ENCODE assay signal across 9 cellular contexts in the genomic region with DNA sequence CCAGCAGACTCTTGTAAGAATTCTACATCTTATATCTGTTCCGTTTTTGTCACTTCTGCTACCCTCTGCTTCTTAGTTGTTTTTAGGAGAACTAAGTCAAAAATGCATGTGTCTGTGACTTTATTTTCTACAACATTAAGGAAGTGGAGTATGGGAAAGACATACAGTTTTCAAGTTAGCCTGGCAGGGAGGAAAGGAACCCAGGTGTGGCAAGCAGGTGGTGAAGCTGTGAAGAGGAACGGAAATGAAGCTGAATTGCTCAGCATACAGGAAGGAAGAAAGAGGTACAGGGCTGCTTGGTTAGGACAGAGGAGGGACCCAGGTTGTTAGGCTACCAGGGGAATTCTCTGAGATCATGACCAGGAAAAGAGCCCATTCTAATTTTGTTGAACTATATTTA. TPM values are rescaled to one million over a fixed set of nuclear protein-coding genes. Genes with fewer than 3 reads are reported as not detected.
DNase-seq lines count a peak whose midpoint lies in the region; ATAC-seq and FAIRE-seq lines count a peak whose summit lies in the region.
"Had no signal": no experiment of that assay in that cellular context is flagged by ENCODE, and none has a peak within 500 bp of the region (broad histone marks: within the 10 kb centered on the region; RNA-seq: fewer than 3 reads in every experiment).

No MANE protein-coding gene starts in this region.

- H3K4me3 ChIP-seq in naive thymus-derived CD4-positive, alpha-beta T cell (ENCODE audit: low read length): peak overlapping the region; percentile 25

- CTCF ChIA-PET in activated CD8-positive, alpha-beta T cell treated with anti-CD3 and anti-CD28 coated beads, Interleukin-2, amount 10 ng/mL, durations not matched to agents 7 days and 5 days (lab: Charles Lee): interaction anchor here (0.8 to 3.8 kb wide), 10 partner anchors 9 to 72 kb away, joined by 3 to 22 read pairs (median 8); a partner anchor contains a TSS
- CTCF ChIA-PET in naive thymus-derived CD4-positive, alpha-beta T cell (lab: Charles Lee): interaction anchor here (1.0 to 2.6 kb wide), 6 partner anchors 9 to 43 kb away, joined by 3 to 9 read pairs (median 3); no protein-coding TSS in a partner anchor

- peak overlapping the region; percentile 80 for H3K27ac ChIP-seq in naive thymus-derived CD4-positive, alpha-beta T cell (ENCODE audit: low read depth, low read length)

- H3K9me3 Mint-ChIP-seq in activated CD8-positive, alpha-beta T cell treated with anti-CD3 and anti-CD28 coated beads, Interleukin-2, amount 10 ng/mL, durations not matched to agents 7 days and 5 days (ENCODE audit: insufficient read depth): no peaks in the 10 kb centered on the region
- H3K9me3 Mint-ChIP-seq in naive thymus-derived CD4-positive, alpha-beta T cell: peaks cover 0 to 1% (median 0%) of the 10 kb centered on the region in 11 donors

- POLR2A ChIA-PET in activated CD8-positive, alpha-beta T cell treated with anti-CD3 and anti-CD28 coated beads, Interleukin-2, amount 10 ng/mL, durations not matched to agents 7 days and 5 days (lab: Charles Lee): interaction anchor here (1.0 to 3.9 kb wide), 7 partner anchors 8 to 172 kb away, joined by 3 to 26 read pairs (median 7); a partner anchor contains a TSS
- POLR2A ChIA-PET in naive thymus-derived CD4-positive, alpha-beta T cell (lab: Charles Lee): interaction anchor here (0.6 to 4.0 kb wide), 12 partner anchors 8 to 171 kb away, joined by 3 to 28 read pairs (median 4); a partner anchor contains a TSS

- H3K4me3 Mint-ChIP-seq in activated CD8-positive, alpha-beta T cell treated with anti-CD3 and anti-CD28 coated beads, Interleukin-2, amount 10 ng/mL, durations not matched to agents 7 days and 5 days: peak overlapping the region; percentile 85
- H3K4me3 Mint-ChIP-seq in naive thymus-derived CD4-positive, alpha-beta T cell: peak overlapping the region; percentile 69 to 98 (median 86)

- no peaks in the 10 kb centered on the region for H3K27me3 Mint-ChIP-seq in activated CD8-positive, alpha-beta T cell treated with anti-CD3 and anti-CD28 coated beads, Interleukin-2, amount 10 ng/mL, durations not matched to agents 7 days and 5 days (ENCODE audit: low read depth)
- H3K27me3 Mint-ChIP-seq in naive thymus-derived CD4-positive, alpha-beta T cell: no peaks in the 10 kb centered on the region

- H3K9me3 ChIP-seq in naive thymus-derived CD4-positive, alpha-beta T cell (ENCODE audit: control insufficient read depth in 2 of 3, low read length in 3 of 3): no peaks in the 10 kb centered on the region

- H3K4me1 ChIP-seq in naive thymus-derived CD4-positive, alpha-beta T cell (ENCODE audit: control insufficient read depth in 2 of 2, insufficient read depth in 2 of 2, low read length in 2 of 2): peaks cover 69 to 79% of the 10 kb centered on the region in 2 donors

- H3K36me3 ChIP-seq in naive thymus-derived CD4-positive, alpha-beta T cell (ENCODE audit: control insufficient read depth in 2 of 3, insufficient read depth in 3 of 3, low read length in 3 of 3): no peaks in the 10 kb centered on the region

- peak overlapping the region; percentile 99 for H3K27ac Mint-ChIP-seq in activated CD8-positive, alpha-beta T cell treated with anti-CD3 and anti-CD28 coated beads, Interleukin-2, amount 10 ng/mL, durations not matched to agents 7 days and 5 days
- peak overlapping the region; percentile 92 to 99 (median 98) for H3K27ac Mint-ChIP-seq in naive thymus-derived CD4-positive, alpha-beta T cell

- intact Hi-C loops in naive thymus-derived CD4-positive, alpha-beta T cell (cut with micrococcal nuclease): loop anchor here (1.0 to 10.0 kb wide), 8 partner anchors 9 to 1876 kb away; a partner anchor contains a TSS

- H3K4me1 Mint-ChIP-seq in activated CD8-positive, alpha-beta T cell treated with anti-CD3 and anti-CD28 coated beads, Interleukin-2, amount 10 ng/mL, durations not matched to agents 7 days and 5 days (ENCODE audit: low read depth): peaks cover 91% of the 10 kb centered on the region
- H3K4me1 Mint-ChIP-seq in naive thymus-derived CD4-positive, alpha-beta T cell: peaks cover 45 to 99% (median 82%) of the 10 kb centered on the region in 7 donors

- H3K27me3 ChIP-seq in naive thymus-derived CD4-positive, alpha-beta T cell (ENCODE audit: control insufficient read depth in 2 of 2, insufficient read depth in 2 of 2, low read length in 2 of 2): no peaks in the 10 kb centered on the region

- H3K36me3 Mint-ChIP-seq in activated CD8-positive, alpha-beta T cell treated with anti-CD3 and anti-CD28 coated beads, Interleukin-2, amount 10 ng/mL, durations not matched to agents 7 days and 5 days (ENCODE audit: low read depth): peaks cover 56% of the 10 kb centered on the region
- peaks cover 0 to 33% (median 0%) of the 10 kb centered on the region in 5 donors for H3K36me3 Mint-ChIP-seq in naive thymus-derived CD4-positive, alpha-beta T cell

- peak; percentile 84 for FAIRE-seq in GM18507 (lab: Jason Lieb, UNC)
- FAIRE-seq: endothelial cell of umbilical vein had no signal

- ATAC-seq in HG02678 (IDR thresholded peaks at IDR 0.05; ENCODE audit: unreplicated experiment): peak; percentile 58
- ATAC-seq in activated CD8-positive, alpha-beta T cell treated with anti-CD3 and anti-CD28 coated beads, Interleukin-2, amount 10 ng/mL, durations not matched to agents 7 days and 5 days: peak; percentile 61
- ATAC-seq in naive thymus-derived CD4-positive, alpha-beta T cell: peak; percentile 55
- ATAC-seq in left lobe of liver: no peak

- DNase-seq in GM18507 (ENCODE audit: extremely low spot score, insufficient read length, low read depth) (no peak), LoVo (ENCODE audit: low spot score) (no peak), NCI-H1048 (lab: John Stamatoyannopoulos, UW) (no peak), left lobe of liver (ENCODE audit: low spot score) (no peak), HUDEP-2 (lab: John Stamatoyannopoulos, UW; ENCODE audit: unreplicated experiment in 76 of 76) (no peak)
- peak; percentile 66 for DNase-seq in activated CD8-positive, alpha-beta T cell treated with anti-CD3 and anti-CD28 coated beads, Interleukin-2, amount 10 ng/mL, durations not matched to agents 7 days and 5 days
- peak in 7 of 9 donors; percentile 49 to 63 (median 56) for DNase-seq in naive thymus-derived CD4-positive, alpha-beta T cell

RNA-seq across cellular contexts. Expression of a gene that starts 9.4 kb away (rescaled TPM):
- 10 to 100 TPM; 40.6 to 40.8 TPM for total RNA-seq in activated CD8-positive, alpha-beta T cell treated with anti-CD3 and anti-CD28 coated beads, Interleukin-2, amount 10 ng/mL, durations not matched to agents 7 days and 5 days
- 10 to 100 TPM; 10.2 to 55.5 (median 24.8) TPM for total RNA-seq in naive thymus-derived CD4-positive, alpha-beta T cell
- 1 to 10 TPM; 7.3 to 8.1 TPM for polyA plus RNA-seq in naive thymus-derived CD4-positive, alpha-beta T cell
- total RNA-seq in left lobe of liver: 0.40 TPM

Comparison
In these comparisons a context has a peak if more than half of its experiments do, and no peak if none do; other contexts are left out.
1. DNase-seq: peak in activated CD8-positive, alpha-beta T cell treated with anti-CD3 and anti-CD28 coated beads, Interleukin-2, amount 10 ng/mL, durations not matched to agents 7 days and 5 days (single experiment) and naive thymus-derived CD4-positive, alpha-beta T cell (7 of 9); none in GM18507 (single experiment), LoVo (single experiment), NCI-H1048 (single experiment), left lobe of liver (single experiment) and HUDEP-2 (0 of 76).